In genomic region chr11:119488256-119488995, GRCh38 we compare ENCODE assay signal across 19 cellular contexts.
"Had no signal": no experiment of that assay in that cellular context is flagged by ENCODE, and none has a peak within 500 bp of the region (broad histone marks: within the 10 kb centered on the region; RNA-seq: fewer than 3 reads in every experiment).

No MANE protein-coding gene starts in this region.

- H3K4me1 Mint-ChIP-seq: activated CD4-positive, alpha-beta memory T cell treated with anti-CD3 and anti-CD28 coated beads, Interleukin-2, amount 10 ng/mL, durations not matched to agents 7 days and 5 days had no signal

- H3K36me3 Mint-ChIP-seq: activated naive CD4-positive, alpha-beta T cell treated with anti-CD3 and anti-CD28 coated beads, Interleukin-2, amount 50 U/mL, for 72 hours had no signal

- H3K36me3 ChIP-seq: colonic mucosa, left ventricle myocardium inferior, prostate gland, right atrium auricular region, upper lobe of left lung had no signal

- H3K4me3 ChIP-seq: body of pancreas, colonic mucosa, left ventricle myocardium inferior, prostate gland, right atrium auricular region, skin epidermis, upper lobe of left lung had no signal

- H3K27ac ChIP-seq: body of pancreas, colonic mucosa, left ventricle myocardium inferior, prostate gland, right atrium auricular region, skin epidermis, upper lobe of left lung had no signal

- H3K4me1 ChIP-seq: body of pancreas, colonic mucosa, left ventricle myocardium inferior, prostate gland, right atrium auricular region, upper lobe of left lung had no signal

- H3K9me3 Mint-ChIP-seq: activated CD4-positive, alpha-beta memory T cell treated with anti-CD3 and anti-CD28 coated beads, Interleukin-2, amount 10 ng/mL, durations not matched to agents 7 days and 5 days; activated naive CD4-positive, alpha-beta T cell treated with anti-CD3 and anti-CD28 coated beads, Interleukin-2, amount 50 U/mL, for 72 hours; activated T-cell treated with anti-CD3 and anti-CD28 coated beads, Interleukin-2, amount 50 U/mL, for 4 hours; nephron progenitor cell had no signal

- H3K9me3 ChIP-seq: body of pancreas, colonic mucosa, left ventricle myocardium inferior, prostate gland, right atrium auricular region, upper lobe of left lung had no signal

- H3K27ac Mint-ChIP-seq: activated CD4-positive, alpha-beta memory T cell treated with anti-CD3 and anti-CD28 coated beads, Interleukin-2, amount 10 ng/mL, durations not matched to agents 7 days and 5 days; activated naive CD4-positive, alpha-beta T cell treated with anti-CD3 and anti-CD28 coated beads, Interleukin-2, amount 50 U/mL, for 72 hours; nephron progenitor cell had no signal

- DNase-seq: activated CD4-positive, alpha-beta memory T cell treated with anti-CD3 and anti-CD28 coated beads, Interleukin-2, amount 10 ng/mL, durations not matched to agents 7 days and 5 days; activated CD4-positive, alpha-beta T cell treated with anti-CD3 and anti-CD28 coated beads for 48 hours; activated gamma-delta T cell; activated T-cell treated with anti-CD3 and anti-CD28 coated beads, Interleukin-2, amount 50 U/mL, for 4 hours; amygdala; central memory CD4-positive, alpha-beta T cell; colonic mucosa; left ventricle myocardium inferior; mammary epithelial cell; nephron progenitor cell; occipital lobe; stimulated activated naive CD8-positive, alpha-beta T cell treated with anti-CD3 and anti-CD28 coated beads, Interleukin-15, Interleukin-2, amounts not matched to agents 100 U/mL and 50 U/mL, for 24 hours; T-helper 2 cell had no signal

- H3K4me3 Mint-ChIP-seq: activated CD4-positive, alpha-beta memory T cell treated with anti-CD3 and anti-CD28 coated beads, Interleukin-2, amount 10 ng/mL, durations not matched to agents 7 days and 5 days; activated T-cell treated with anti-CD3 and anti-CD28 coated beads, Interleukin-2, amount 50 U/mL, for 4 hours; nephron progenitor cell had no signal

- H3K27me3 ChIP-seq: body of pancreas, colonic mucosa, right atrium auricular region, upper lobe of left lung had no signal
